ENCODE assay signal across 10 cellular contexts in genomic region chr13:43783820-43784219, GRCh38. TPM values are rescaled to one million over a fixed set of nuclear protein-coding genes. Genes with fewer than 3 reads are reported as not detected.
A peak's percentile ranks its signal among the peaks of the same experiment; 100 is the strongest.
DNase-seq lines count a peak whose midpoint lies in the region; ATAC-seq and TF ChIP-seq lines count a peak whose summit lies in the region.
"Had no signal": no experiment of that assay in that cellular context is flagged by ENCODE, and none has a peak within 500 bp of the region (broad histone marks: within the 10 kb centered on the region; RNA-seq: fewer than 3 reads in every experiment).

No MANE protein-coding gene starts in this region.

- POLR2A ChIA-PET in RWPE1 (lab: Yijun Ruan, JAX; ENCODE audit: low non-redundant PET): no interaction called here

- no peak overlapping the region for H3K4me3 Mint-ChIP-seq in stimulated activated naive CD8-positive, alpha-beta T cell treated with anti-CD3 and anti-CD28 coated beads, Interleukin-15, amount 100 ng/mL, for 72 hours

- H3K9me3 Mint-ChIP-seq in stimulated activated naive CD8-positive, alpha-beta T cell treated with anti-CD3 and anti-CD28 coated beads, Interleukin-15, amount 100 ng/mL, for 72 hours: no peaks in the 10 kb centered on the region

- peaks cover 54% of the 10 kb centered on the region for H3K27me3 Mint-ChIP-seq in stimulated activated naive CD8-positive, alpha-beta T cell treated with anti-CD3 and anti-CD28 coated beads, Interleukin-15, amount 100 ng/mL, for 72 hours

- TF ChIP-seq CTCF in RWPE1 (conservative IDR thresholded peaks at IDR 0.05; ENCODE audit: low read depth): no peak

- H3K27ac Mint-ChIP-seq in stimulated activated naive CD8-positive, alpha-beta T cell treated with anti-CD3 and anti-CD28 coated beads, Interleukin-15, amount 100 ng/mL, for 72 hours: no peak overlapping the region
- H3K27ac Mint-ChIP-seq: progenitor cell of endocrine pancreas had no signal

- in situ Hi-C loops in Caki2 (cut with HindIII; ENCODE audit: low pct_unique_long_range_greater_than_20kb, low sequenced_read_pairs): no loop called here

- CTCF ChIA-PET in RWPE1 (lab: Yijun Ruan, JAX): interaction anchor here (0.7 kb wide), 1 partner anchor 699 kb away, joined by 3 read pairs; no protein-coding TSS in a partner anchor

- peaks cover 6% of the 10 kb centered on the region for H3K4me1 Mint-ChIP-seq in stimulated activated naive CD8-positive, alpha-beta T cell treated with anti-CD3 and anti-CD28 coated beads, Interleukin-15, amount 100 ng/mL, for 72 hours

- H3K27ac ChIP-seq in RWPE1: no peak overlapping the region
- H3K27ac ChIP-seq: epithelial cell of prostate had no signal

- DNase-seq in Caki2 (ENCODE audit: low read depth) (peak; percentile 12), M059J (ENCODE audit: low read depth) (peak; percentile 65), RWPE1 (ENCODE audit: low spot score) (peak; percentile 18), inferior parietal cortex (ENCODE audit: extremely low spot score) (peak; percentile 53)
- DNase-seq in stimulated activated naive CD8-positive, alpha-beta T cell treated with anti-CD3 and anti-CD28 coated beads, Interleukin-15, amount 100 ng/mL, for 72 hours: no peak

- ATAC-seq in GM19455 (IDR thresholded peaks at IDR 0.05; ENCODE audit: unreplicated experiment) (no peak), GM21529 (IDR thresholded peaks at IDR 0.05; ENCODE audit: unreplicated experiment) (no peak), HG02571 (IDR thresholded peaks at IDR 0.05; ENCODE audit: unreplicated experiment) (no peak)
- no peak for ATAC-seq in stimulated activated naive CD8-positive, alpha-beta T cell treated with anti-CD3 and anti-CD28 coated beads, Interleukin-15, amount 100 ng/mL, for 72 hours

RNA-seq across cellular contexts. Expression of gene ENOX1, which starts 3.0 kb away (rescaled TPM):
- not detected in 2 replicates for total RNA-seq in Caki2 (2014; rRNA removed; shearing (Covaris generic); ENCODE audit: low replicate concordance)
- total RNA-seq in M059J (2014; rRNA removed; shearing (Covaris generic)): 0.05 and 0.10 TPM in 2 replicates

Comparison
In these comparisons a context has a peak if more than half of its experiments do, and no peak if none do; other contexts are left out.
1. DNase-seq: peak in Caki2 (single experiment), M059J (single experiment), RWPE1 (single experiment) and inferior parietal cortex (single experiment); none in stimulated activated naive CD8-positive, alpha-beta T cell treated with anti-CD3 and anti-CD28 coated beads, Interleukin-15, amount 100 ng/mL, for 72 hours (0 of 2).